1 cellular context compared by ENCODE assay signal in the genomic region with DNA sequence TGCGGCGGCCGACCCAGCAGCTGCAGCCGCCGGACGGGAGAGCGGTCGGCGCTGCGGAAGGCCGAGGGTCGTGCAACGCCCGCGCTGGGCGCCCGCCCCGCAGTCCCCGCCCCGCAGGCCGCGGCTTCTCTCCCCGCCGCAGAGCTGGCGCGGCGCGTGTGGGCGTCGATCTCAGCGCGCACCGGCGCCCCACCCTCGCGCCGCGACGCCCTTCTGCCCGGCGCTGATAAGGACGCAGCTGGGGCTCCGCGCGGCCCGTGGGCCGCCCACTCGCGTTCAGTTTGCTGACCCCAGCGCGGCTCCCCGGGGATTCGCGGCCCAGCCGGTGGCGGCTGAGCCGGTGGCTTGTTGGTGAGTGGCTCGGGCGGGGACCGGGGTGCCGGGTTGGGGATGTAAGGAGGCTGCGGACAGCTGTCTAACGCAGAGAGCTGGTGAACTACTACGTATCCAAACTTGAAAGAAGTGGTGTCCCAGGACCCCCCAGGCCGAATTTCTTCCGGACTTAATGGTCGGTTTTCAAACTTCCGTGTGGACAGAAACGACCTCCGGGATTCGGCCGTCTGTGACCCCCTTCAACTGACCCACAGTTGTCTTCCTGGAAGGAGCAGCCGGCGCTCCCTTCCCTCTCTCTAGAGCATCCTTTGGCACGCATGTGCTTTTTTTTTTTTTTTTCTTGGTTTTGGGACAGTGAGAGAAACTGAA.
TF ChIP-seq lines count a peak whose summit lies in the region.

No MANE protein-coding gene starts in this region.

TF ChIP-seq in liver, 16 proteins besides CTCF, POLR2A, EP300 and RAD21 (continued from another document):
- TF ChIP-seq, protein P1, sequence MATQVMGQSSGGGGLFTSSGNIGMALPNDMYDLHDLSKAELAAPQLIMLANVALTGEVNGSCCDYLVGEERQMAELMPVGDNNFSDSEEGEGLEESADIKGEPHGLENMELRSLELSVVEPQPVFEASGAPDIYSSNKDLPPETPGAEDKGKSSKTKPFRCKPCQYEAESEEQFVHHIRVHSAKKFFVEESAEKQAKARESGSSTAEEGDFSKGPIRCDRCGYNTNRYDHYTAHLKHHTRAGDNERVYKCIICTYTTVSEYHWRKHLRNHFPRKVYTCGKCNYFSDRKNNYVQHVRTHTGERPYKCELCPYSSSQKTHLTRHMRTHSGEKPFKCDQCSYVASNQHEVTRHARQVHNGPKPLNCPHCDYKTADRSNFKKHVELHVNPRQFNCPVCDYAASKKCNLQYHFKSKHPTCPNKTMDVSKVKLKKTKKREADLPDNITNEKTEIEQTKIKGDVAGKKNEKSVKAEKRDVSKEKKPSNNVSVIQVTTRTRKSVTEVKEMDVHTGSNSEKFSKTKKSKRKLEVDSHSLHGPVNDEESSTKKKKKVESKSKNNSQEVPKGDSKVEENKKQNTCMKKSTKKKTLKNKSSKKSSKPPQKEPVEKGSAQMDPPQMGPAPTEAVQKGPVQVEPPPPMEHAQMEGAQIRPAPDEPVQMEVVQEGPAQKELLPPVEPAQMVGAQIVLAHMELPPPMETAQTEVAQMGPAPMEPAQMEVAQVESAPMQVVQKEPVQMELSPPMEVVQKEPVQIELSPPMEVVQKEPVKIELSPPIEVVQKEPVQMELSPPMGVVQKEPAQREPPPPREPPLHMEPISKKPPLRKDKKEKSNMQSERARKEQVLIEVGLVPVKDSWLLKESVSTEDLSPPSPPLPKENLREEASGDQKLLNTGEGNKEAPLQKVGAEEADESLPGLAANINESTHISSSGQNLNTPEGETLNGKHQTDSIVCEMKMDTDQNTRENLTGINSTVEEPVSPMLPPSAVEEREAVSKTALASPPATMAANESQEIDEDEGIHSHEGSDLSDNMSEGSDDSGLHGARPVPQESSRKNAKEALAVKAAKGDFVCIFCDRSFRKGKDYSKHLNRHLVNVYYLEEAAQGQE (IDR thresholded peaks at IDR 0.05), result no peak
- TF ChIP-seq HNF4A (conservative IDR thresholded peaks at IDR 0.05), result no peak
